ENCODE assay signal across 9 cellular contexts in the genomic region with DNA sequence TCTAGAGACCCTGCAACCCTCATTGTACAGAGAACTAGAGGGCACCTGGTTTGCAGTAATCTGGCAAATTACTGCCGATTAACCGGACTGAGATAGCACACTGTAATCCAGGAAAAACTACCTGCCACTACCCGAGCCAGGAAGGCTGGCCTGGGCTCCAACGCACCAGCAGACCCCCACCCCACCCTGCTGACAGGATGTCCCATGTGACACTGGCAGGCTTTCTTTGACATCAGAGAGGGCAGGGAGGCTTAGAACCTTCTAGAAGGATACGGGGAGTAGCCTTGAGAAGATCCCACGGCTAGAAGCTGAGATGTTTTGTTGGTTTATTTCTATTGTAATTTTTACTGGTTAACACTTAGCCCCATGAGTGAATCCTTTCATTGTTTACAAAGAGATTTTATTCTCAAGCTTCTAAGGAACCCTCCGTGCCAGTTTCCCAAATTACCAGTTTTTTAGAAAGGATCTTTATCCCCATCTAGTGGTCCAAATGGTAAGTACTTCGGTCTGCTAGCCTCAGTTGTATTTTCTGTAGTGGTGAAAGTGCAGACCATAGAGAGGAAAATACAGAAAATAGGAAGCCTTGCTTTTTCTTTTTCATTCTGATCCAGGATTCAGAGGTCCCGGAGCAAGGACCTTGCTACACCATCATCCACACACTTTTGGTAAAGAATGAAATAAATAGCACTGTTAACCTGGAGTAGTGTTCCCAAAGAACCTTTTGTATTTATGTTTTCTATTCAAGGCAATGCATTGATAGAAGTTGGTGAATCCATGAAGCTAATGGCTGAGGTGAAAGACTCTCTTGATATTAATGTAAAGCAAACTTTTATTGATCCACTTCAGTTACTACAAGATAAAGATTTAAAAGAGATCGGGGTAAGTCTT.
DNase-seq lines count a peak whose midpoint lies in the region; ATAC-seq and TF ChIP-seq lines count a peak whose summit lies in the region.
"Had no signal": no experiment of that assay in that cellular context is flagged by ENCODE, and none has a peak within 500 bp of the region (broad histone marks: within the 10 kb centered on the region; RNA-seq: fewer than 3 reads in every experiment).

No MANE protein-coding gene starts in this region.

- no peaks in the 10 kb centered on the region for H3K9me3 Mint-ChIP-seq in natural killer cell
- no peaks in the 10 kb centered on the region for H3K9me3 Mint-ChIP-seq in natural killer cell treated with Interleukin-12 subunit alpha and Interleukin-12 subunit beta and Interleukin-15 and Interleukin-18, amount 100 ng/mL, for 72 hours

- H3K9me3 ChIP-seq in left ventricle myocardium inferior (replicated peaks), result no peaks in the 10 kb centered on the region
- no peaks in the 10 kb centered on the region for H3K9me3 ChIP-seq in tibial artery

- no peaks in the 10 kb centered on the region for H3K4me1 Mint-ChIP-seq in natural killer cell
- H3K4me1 Mint-ChIP-seq in natural killer cell treated with Interleukin-12 subunit alpha and Interleukin-12 subunit beta and Interleukin-15 and Interleukin-18, amount 100 ng/mL, for 72 hours (ENCODE audit: low read depth in 2 of 2), result no peaks in the 10 kb centered on the region

- H3K36me3 Mint-ChIP-seq in natural killer cell, result no peaks in the 10 kb centered on the region
- H3K36me3 Mint-ChIP-seq in natural killer cell treated with Interleukin-12 subunit alpha and Interleukin-12 subunit beta and Interleukin-15 and Interleukin-18, amount 100 ng/mL, for 72 hours, result no peaks in the 10 kb centered on the region
- H3K36me3 Mint-ChIP-seq: activated naive CD8-positive, alpha-beta T cell had no signal

- DNase-seq in natural killer cell (no peak), SW480 (ENCODE audit: low spot score) (peak; percentile 10), left ventricle myocardium inferior (no peak), tibial artery (no peak), SIG-M5 (lab: John Stamatoyannopoulos, UW) (no peak)
- no peak for DNase-seq in natural killer cell treated with Interleukin-12 subunit alpha and Interleukin-12 subunit beta and Interleukin-15 and Interleukin-18, amount 100 ng/mL, for 72 hours (ENCODE audit: low spot score)

- H3K4me1 ChIP-seq in left ventricle myocardium inferior, result no peaks in the 10 kb centered on the region
- H3K4me1 ChIP-seq in tibial artery, result no peaks in the 10 kb centered on the region

- H3K36me3 ChIP-seq in left ventricle myocardium inferior, result no peaks in the 10 kb centered on the region
- no peaks in the 10 kb centered on the region for H3K36me3 ChIP-seq in tibial artery

- peaks cover 8% of the 10 kb centered on the region for H3K27me3 ChIP-seq in left ventricle myocardium inferior (ENCODE audit: low read depth)
- H3K27me3 ChIP-seq in tibial artery, result no peaks in the 10 kb centered on the region

- H3K4me3 ChIP-seq in left ventricle myocardium inferior (no peak overlapping the region), tibial artery (no peak overlapping the region)

- intact Hi-C loops in natural killer cell (cut with micrococcal nuclease) (no loop called here), left ventricle myocardium inferior (cut with micrococcal nuclease) (loop anchor here (5.0 to 10.0 kb wide), 2 partner anchors 173 to 465 kb away; no protein-coding TSS in a partner anchor), tibial artery (cut with DNase I; ENCODE audit: low total_unique reads) (loop anchor here (10.0 kb wide), 1 partner anchor 463 kb away; no protein-coding TSS in a partner anchor)

- TF ChIP-seq CTCF in natural killer cell (IDR thresholded peaks at IDR 0.05) (peak; percentile 8), left ventricle myocardium inferior (IDR thresholded peaks at IDR 0.05; ENCODE audit: borderline replicate concordance) (peak; percentile 69), tibial artery (IDR thresholded peaks at IDR 0.05) (peak; percentile 44 to 69)

- no peak for ATAC-seq in natural killer cell
- ATAC-seq in natural killer cell treated with Interleukin-12 subunit alpha and Interleukin-12 subunit beta and Interleukin-15 and Interleukin-18, amount 100 ng/mL, for 72 hours, result no peak
- ATAC-seq in GM19397 (IDR thresholded peaks at IDR 0.05; ENCODE audit: unreplicated experiment), result no peak
- ATAC-seq in GM18861 (IDR thresholded peaks at IDR 0.05; ENCODE audit: unreplicated experiment), result no peak

- peaks cover 0 to 10% of the 10 kb centered on the region in 2 donors for H3K27me3 Mint-ChIP-seq in natural killer cell (ENCODE audit: low read depth in 2 of 2)
- H3K27me3 Mint-ChIP-seq in natural killer cell treated with Interleukin-12 subunit alpha and Interleukin-12 subunit beta and Interleukin-15 and Interleukin-18, amount 100 ng/mL, for 72 hours, result peaks cover 3 to 7% of the 10 kb centered on the region in 2 donors

- H3K27ac Mint-ChIP-seq in natural killer cell, result no peak overlapping the region
- H3K27ac Mint-ChIP-seq in natural killer cell treated with Interleukin-12 subunit alpha and Interleukin-12 subunit beta and Interleukin-15 and Interleukin-18, amount 100 ng/mL, for 72 hours, result no peak overlapping the region
- H3K27ac Mint-ChIP-seq: activated naive CD8-positive, alpha-beta T cell had no signal

- H3K27ac ChIP-seq in left ventricle myocardium inferior (replicated peaks), result no peak overlapping the region
- H3K27ac ChIP-seq in tibial artery, result no peak overlapping the region

- no peak overlapping the region for H3K4me3 Mint-ChIP-seq in natural killer cell
- H3K4me3 Mint-ChIP-seq in natural killer cell treated with Interleukin-12 subunit alpha and Interleukin-12 subunit beta and Interleukin-15 and Interleukin-18, amount 100 ng/mL, for 72 hours, result no peak overlapping the region
- H3K4me3 Mint-ChIP-seq: activated naive CD8-positive, alpha-beta T cell had no signal

Comparison
In these comparisons a context has a peak if more than half of its experiments do, and no peak if none do; other contexts are left out.
1. CTCF ChIP-seq: peak in every context shown above with its lines; median percentile 69 in left ventricle myocardium inferior; 56 in tibial artery; 8 in natural killer cell.